9 cellular contexts compared by ENCODE assay signal in genomic region chr18:63890950-63891304, GRCh38. TPM values are rescaled to one million over a fixed set of nuclear protein-coding genes. Genes with fewer than 3 reads are reported as not detected.
DNase-seq lines count a peak whose midpoint lies in the region; ATAC-seq and TF ChIP-seq lines count a peak whose summit lies in the region.
"Had no signal": no experiment of that assay in that cellular context is flagged by ENCODE, and none has a peak within 500 bp of the region (broad histone marks: within the 10 kb centered on the region; RNA-seq: fewer than 3 reads in every experiment).

No MANE protein-coding gene starts in this region.

- no peak overlapping the region for H3K27ac Mint-ChIP-seq in chondrocyte (ENCODE audit: unreplicated experiment)

- no peak overlapping the region for H3K4me3 Mint-ChIP-seq in chondrocyte (ENCODE audit: unreplicated experiment)
- H3K4me3 Mint-ChIP-seq: activated T-cell treated with anti-CD3 and anti-CD28 coated beads, Interleukin-2, amount 50 U/mL, for 4 hours had no signal

- TF ChIP-seq POLR2A in tibial nerve (IDR thresholded peaks at IDR 0.05), result no peak

- peak; percentile 47 for ATAC-seq in GM21390 (IDR thresholded peaks at IDR 0.05; ENCODE audit: unreplicated experiment)

- no peaks in the 10 kb centered on the region for H3K4me1 ChIP-seq in tibial nerve

- TF ChIP-seq CTCF in chondrocyte (IDR thresholded peaks at IDR 0.05) (peak; percentile 52), coronary artery (IDR thresholded peaks at IDR 0.05) (no peak), tibial nerve (IDR thresholded peaks at IDR 0.05) (no peak)

- DNase-seq in D341Med (ENCODE audit: low spot score) (peak; percentile 63), NCI-H1092 treated with DMSO at 0.1 percent for 48 hours (lab: John Stamatoyannopoulos, UW) (peak; percentile 55), chondrocyte (ENCODE audit: low spot score) (no peak), activated T-cell treated with anti-CD3 and anti-CD28 coated beads for 4 hours (no peak), coronary artery (ENCODE audit: low spot score) (no peak), tibial nerve (ENCODE audit: low spot score in 2 of 2) (no peak)
- no peak for DNase-seq in activated CD4-positive, alpha-beta T cell treated with anti-CD3 and anti-CD28 coated beads for 48 hours
- DNase-seq: activated T-cell treated with anti-CD3 and anti-CD28 coated beads, Interleukin-2, amount 50 U/mL, for 4 hours had no signal

- no peaks in the 10 kb centered on the region for H3K9me3 ChIP-seq in tibial nerve

- no peaks in the 10 kb centered on the region for H3K36me3 ChIP-seq in tibial nerve

- no peak overlapping the region for H3K27ac ChIP-seq in coronary artery
- H3K27ac ChIP-seq in tibial nerve, result no peak overlapping the region

- peaks cover under 1% of the 10 kb centered on the region for H3K9me3 Mint-ChIP-seq in chondrocyte (ENCODE audit: low read depth)
- H3K9me3 Mint-ChIP-seq: activated T-cell treated with anti-CD3 and anti-CD28 coated beads, Interleukin-2, amount 50 U/mL, for 4 hours had no signal

- no peaks in the 10 kb centered on the region for H3K4me1 Mint-ChIP-seq in chondrocyte (ENCODE audit: low read depth)

- TF ChIP-seq EP300 in tibial nerve (IDR thresholded peaks at IDR 0.05), result no peak

- H3K4me3 ChIP-seq in coronary artery (no peak overlapping the region), tibial nerve (no peak overlapping the region)

- no peaks in the 10 kb centered on the region for H3K27me3 ChIP-seq in tibial nerve

- peaks cover 27% of the 10 kb centered on the region for H3K27me3 Mint-ChIP-seq in chondrocyte (ENCODE audit: low read depth)

- no peaks in the 10 kb centered on the region for H3K36me3 Mint-ChIP-seq in chondrocyte (ENCODE audit: low read depth)

- 75 to 81% methylated on average over 5 of the region's 5 CpGs for WGBS in tibial nerve, 2 donors

RNA-seq across cellular contexts. Expression of gene SERPINB2, which starts 3.4 kb away (rescaled TPM):
- total RNA-seq in chondrocyte, result not detected in 3 replicates
- not detected for total RNA-seq in tibial nerve

RNA-seq across cellular contexts. Expression of gene SERPINB10, which starts 16.8 kb away (rescaled TPM):
- not detected in 3 replicates for total RNA-seq in chondrocyte
- under 1 TPM in 1 of 4 donors, not detected in 3; 0.22 TPM for total RNA-seq in tibial nerve

RNA-seq across cellular contexts. Expression of gene HMSD, which starts 58.2 kb away (rescaled TPM):
- total RNA-seq in chondrocyte, result not detected in 3 replicates
- total RNA-seq in tibial nerve, result under 1 TPM in 2 of 4 donors, not detected in 2; 0.63 to 0.87 TPM

Comparison
In these comparisons a context has a peak if more than half of its experiments do, and no peak if none do; other contexts are left out.
1. DNase-seq: peak in D341Med (single experiment) and NCI-H1092 treated with DMSO at 0.1 percent for 48 hours (single experiment); none in chondrocyte (single experiment), activated T-cell treated with anti-CD3 and anti-CD28 coated beads for 4 hours (single experiment), coronary artery (single experiment), tibial nerve (0 of 2) and activated CD4-positive, alpha-beta T cell treated with anti-CD3 and anti-CD28 coated beads for 48 hours (single experiment).